ENCODE assay signal across 8 cellular contexts in the genomic region with DNA sequence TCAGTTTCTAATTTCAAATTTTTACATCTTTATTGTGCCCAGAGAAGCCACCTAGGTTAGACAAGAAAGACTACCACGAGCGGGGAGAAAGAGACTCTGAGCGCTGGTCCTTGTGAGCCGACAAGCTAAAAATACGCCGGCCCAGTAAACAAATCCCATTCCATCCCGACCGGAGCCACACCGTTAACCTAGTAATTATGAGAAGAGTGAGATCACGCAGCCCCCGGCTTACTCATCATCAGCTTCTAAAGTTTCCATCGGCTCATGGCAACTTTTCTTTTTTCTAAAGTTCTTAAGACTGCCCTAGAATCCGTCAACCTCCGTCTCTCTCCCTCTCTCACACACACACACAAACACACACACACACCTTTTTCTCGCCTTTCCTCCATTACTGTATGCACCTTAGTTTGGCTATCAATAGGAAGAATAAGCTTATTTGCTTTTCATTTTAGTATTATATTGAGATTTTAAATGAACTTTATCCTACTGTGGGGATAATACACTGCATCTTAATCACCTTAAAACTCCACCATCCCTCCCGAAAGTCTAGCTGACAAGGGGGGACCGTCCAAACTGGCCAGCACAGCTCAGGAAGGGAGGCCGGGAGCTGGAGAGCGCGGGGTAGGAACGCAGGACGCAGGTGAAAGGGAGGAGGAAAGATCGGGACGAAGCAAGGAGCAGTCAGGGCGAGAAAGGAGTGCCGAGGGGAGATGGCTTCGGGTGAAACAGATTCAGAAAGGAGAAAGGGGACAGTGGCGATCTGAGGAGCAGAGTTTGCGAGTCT. TPM values are rescaled to one million over a fixed set of nuclear protein-coding genes. Genes with fewer than 3 reads are reported as not detected.
A peak's percentile ranks its signal among the peaks of the same experiment; 100 is the strongest.
DNase-seq lines count a peak whose midpoint lies in the region; ATAC-seq and TF ChIP-seq lines count a peak whose summit lies in the region.

No MANE protein-coding gene starts in this region.

- H3K4me3 Mint-ChIP-seq in GM23338, result peak overlapping the region; percentile 98

- H3K4me1 ChIP-seq in GM23338 (ENCODE audit: insufficient read depth), result peaks cover 22% of the 10 kb centered on the region

- no peaks in the 10 kb centered on the region for H3K27me3 ChIP-seq in GM23338 (ENCODE audit: insufficient read depth)

- no peaks in the 10 kb centered on the region for H3K36me3 ChIP-seq in GM23338 (ENCODE audit: insufficient read depth)

- peak overlapping the region; percentile 96 for H3K27ac ChIP-seq in GM23338 (ENCODE audit: low read depth)
- peak overlapping the region; percentile 99 for H3K27ac ChIP-seq in cingulate gyrus (ENCODE audit: low read depth, low read length)

- ATAC-seq in GM23338 (peak; percentile 71), left colon (peak; percentile 55), GM18873 (IDR thresholded peaks at IDR 0.05; ENCODE audit: low FRiP score, unreplicated experiment) (no peak)

- intact Hi-C loops in left colon (cut with DNase I, micrococcal nuclease), result no loop called here

- H3K4me1 Mint-ChIP-seq in GM23338, result peaks cover 24% of the 10 kb centered on the region

- H3K27me3 Mint-ChIP-seq in GM23338 (ENCODE audit: insufficient read depth, low read depth, poor library complexity), result peaks cover 6% of the 10 kb centered on the region

- H3K4me3 ChIP-seq in GM23338, result peak overlapping the region; percentile 97

- no peaks in the 10 kb centered on the region for H3K9me2 ChIP-seq in GM23338 (ENCODE audit: insufficient read depth)

- peaks cover 3% of the 10 kb centered on the region; the same call in 1 of the 3 replicates for H3K36me3 Mint-ChIP-seq in GM23338 (ENCODE audit: low read depth)

- peak overlapping the region; percentile 82 for H3K4me2 ChIP-seq in GM23338

- peaks cover 3% of the 10 kb centered on the region; the same call in 1 of the 2 replicates for H3F3A ChIP-seq in GM23338 (replicated peaks; ENCODE audit: low read depth)

- DNase-seq in CD1c-positive myeloid dendritic cell (ENCODE audit: extremely low spot score), result peak; percentile 53
- DNase-seq in GM23338 (ENCODE audit: low spot score), result peak; percentile 66
- peak; percentile 16 for DNase-seq in NCI-H1105 (lab: John Stamatoyannopoulos, UW)
- peak; percentile 44 to 49 for DNase-seq in activated CD4-positive, alpha-beta T cell treated with anti-CD3 and anti-CD28 coated beads for 24 hours (ENCODE audit: low read depth in 2 of 2)
- DNase-seq in left colon, result peak; percentile 41 to 43
- peak in 3 of 4 experiments; percentile 25 to 56 (median 55) for DNase-seq in stimulated activated CD4-positive, alpha-beta T cell treated with anti-CD3 and anti-CD28 coated beads, Interleukin-1b, Interleukin-23, amount 100 ng/mL, for 24 hours (ENCODE audit: low read depth in 4 of 4, low spot score in 1 of 4)

- no peak for TF ChIP-seq CTCF in GM23338 (conservative IDR thresholded peaks at IDR 0.05; ENCODE audit: low read depth in 2 of 2)

- no peaks in the 10 kb centered on the region for H3K9me3 Mint-ChIP-seq in GM23338

- peaks cover 40% of the 10 kb centered on the region for H3K79me2 ChIP-seq in GM23338 (replicated peaks; ENCODE audit: insufficient read depth)

- peak overlapping the region; percentile 64 for H2AFZ ChIP-seq in GM23338

- peak overlapping the region; percentile 96 for H3K27ac Mint-ChIP-seq in GM23338

- H4K20me1 ChIP-seq in GM23338 (replicated peaks; ENCODE audit: insufficient read depth), result peaks cover 26% of the 10 kb centered on the region

TF ChIP-seq in GM23338, 12 proteins besides CTCF, POLR2A, EP300 and RAD21:
- TF ChIP-seq, protein P1, sequence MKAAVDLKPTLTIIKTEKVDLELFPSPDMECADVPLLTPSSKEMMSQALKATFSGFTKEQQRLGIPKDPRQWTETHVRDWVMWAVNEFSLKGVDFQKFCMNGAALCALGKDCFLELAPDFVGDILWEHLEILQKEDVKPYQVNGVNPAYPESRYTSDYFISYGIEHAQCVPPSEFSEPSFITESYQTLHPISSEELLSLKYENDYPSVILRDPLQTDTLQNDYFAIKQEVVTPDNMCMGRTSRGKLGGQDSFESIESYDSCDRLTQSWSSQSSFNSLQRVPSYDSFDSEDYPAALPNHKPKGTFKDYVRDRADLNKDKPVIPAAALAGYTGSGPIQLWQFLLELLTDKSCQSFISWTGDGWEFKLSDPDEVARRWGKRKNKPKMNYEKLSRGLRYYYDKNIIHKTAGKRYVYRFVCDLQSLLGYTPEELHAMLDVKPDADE (IDR thresholded peaks at IDR 0.05), result no peak
- TF ChIP-seq ZNF331 (CRISPR knock-in tag; IDR thresholded peaks at IDR 0.05; ENCODE audit: low read depth) (no peak), ZNF114 (CRISPR knock-in tag; IDR thresholded peaks at IDR 0.05) (no peak), NANOG (IDR thresholded peaks at IDR 0.05; ENCODE audit: borderline replicate concordance) (no peak)

RNA-seq across cellular contexts. Expression of gene OTUD7B, which starts 0.7 kb away (rescaled TPM):
- 9.9 and 12.4 TPM in 2 replicates for total RNA-seq in GM23338 (2014; rRNA removed; shearing (Covaris generic))
- polyA plus RNA-seq in GM23338 (2016; fragmentation: Nextera tagmentation; extraction: Ambion mirVana), result 3.3 and 3.7 TPM in 2 replicates
- 10 to 100 TPM; 35.3 to 53.6 TPM for total RNA-seq in left colon

RNA-seq across cellular contexts. Expression of gene VPS45, which starts 57.8 kb away (rescaled TPM):
- 26.9 and 37.5 TPM in 2 replicates for total RNA-seq in GM23338 (2014; rRNA removed; shearing (Covaris generic))
- 17.5 and 23.5 TPM in 2 replicates for polyA plus RNA-seq in GM23338 (2016; fragmentation: Nextera tagmentation; extraction: Ambion mirVana)
- 10 to 100 TPM; 27.3 to 32.0 TPM for total RNA-seq in left colon

Comparison
In these comparisons a context has a peak if more than half of its experiments do, and no peak if none do; other contexts are left out.
1. DNase-seq: peak in every context shown above with its lines; median percentile 66 in GM23338; 55 in stimulated activated CD4-positive, alpha-beta T cell treated with anti-CD3 and anti-CD28 coated beads, Interleukin-1b, Interleukin-23, amount 100 ng/mL, for 24 hours; 53 in CD1c-positive myeloid dendritic cell; 46 in activated CD4-positive, alpha-beta T cell treated with anti-CD3 and anti-CD28 coated beads for 24 hours; 42 in left colon; 16 in NCI-H1105.